8 cellular contexts compared by ENCODE assay signal in genomic region chr15:68277605-68278344, GRCh38. TPM values are rescaled to one million over a fixed set of nuclear protein-coding genes. Genes with fewer than 3 reads are reported as not detected.
DNase-seq lines count a peak whose midpoint lies in the region; ATAC-seq and TF ChIP-seq lines count a peak whose summit lies in the region.

FEM1B (plus strand) TSS chr15:68277745; CDS start chr15:68278418, 673 bp downstream.

- ATAC-seq in natural killer cell treated with Interleukin-12 subunit alpha and Interleukin-12 subunit beta and Interleukin-15 and Interleukin-18, amount 100 ng/mL, for 72 hours, result peak; percentile 91 to 93
- peak; percentile 85 for ATAC-seq in stimulated activated naive CD8-positive, alpha-beta T cell treated with anti-CD3 and anti-CD28 coated beads, Interleukin-15, Interleukin-2, amounts not matched to agents 100 U/mL and 50 U/mL, for 24 hours

- peak; percentile 75 for TF ChIP-seq POLR2A in Raji (IDR thresholded peaks at IDR 0.05; ENCODE audit: insufficient read depth, low read depth, low read length)

- H3K4me1 Mint-ChIP-seq in natural killer cell treated with Interleukin-12 subunit alpha and Interleukin-12 subunit beta and Interleukin-15 and Interleukin-18, amount 100 ng/mL, for 72 hours (ENCODE audit: low read depth in 2 of 2), result peaks cover 44 to 50% of the 10 kb centered on the region in 2 donors

- H3K4me3 ChIP-seq in H7 (ENCODE audit: insufficient read depth, low read depth, low read length), result peak within 1 kb of the TSS; percentile 95

- peak within 1 kb of the TSS; percentile 96 to 98 for H3K27ac Mint-ChIP-seq in natural killer cell treated with Interleukin-12 subunit alpha and Interleukin-12 subunit beta and Interleukin-15 and Interleukin-18, amount 100 ng/mL, for 72 hours

- H3K36me3 ChIP-seq in H7 (replicated peaks; ENCODE audit: control insufficient read depth, insufficient read depth, low read length), result no peaks in the 10 kb centered on the region

- H3K27me3 ChIP-seq in H7 (ENCODE audit: control insufficient read depth, insufficient read depth, low read length), result no peaks in the 10 kb centered on the region

- DNase-seq in ELF-1 (ENCODE audit: low read depth, low spot score) (peak; percentile 94), H7 (peak; percentile 92), M059J (ENCODE audit: low read depth) (peak; percentile 85), fibroblast of peridontal ligament (ENCODE audit: extremely low read depth) (peak; percentile 91)
- DNase-seq in activated T-helper 9 cell treated with anti-CD3 and anti-CD28 coated beads, Interleukin-2, amount 50 U/mL, for 16 hours (ENCODE audit: low read depth), result peak; percentile 81
- DNase-seq in natural killer cell treated with Interleukin-12 subunit alpha and Interleukin-12 subunit beta and Interleukin-15 and Interleukin-18, amount 100 ng/mL, for 72 hours (ENCODE audit: low spot score), result peak; percentile 91
- peak; percentile 88 for DNase-seq in stimulated activated naive CD8-positive, alpha-beta T cell treated with anti-CD3 and anti-CD28 coated beads, Interleukin-15, Interleukin-2, amounts not matched to agents 100 U/mL and 50 U/mL, for 24 hours

- H3K4me3 Mint-ChIP-seq in natural killer cell treated with Interleukin-12 subunit alpha and Interleukin-12 subunit beta and Interleukin-15 and Interleukin-18, amount 100 ng/mL, for 72 hours, result peak within 1 kb of the TSS; percentile 90

- H3K9me3 Mint-ChIP-seq in natural killer cell treated with Interleukin-12 subunit alpha and Interleukin-12 subunit beta and Interleukin-15 and Interleukin-18, amount 100 ng/mL, for 72 hours, result no peaks in the 10 kb centered on the region

- peaks cover 8% of the 10 kb centered on the region for H3K36me3 Mint-ChIP-seq in natural killer cell treated with Interleukin-12 subunit alpha and Interleukin-12 subunit beta and Interleukin-15 and Interleukin-18, amount 100 ng/mL, for 72 hours

- peaks cover 0 to 6% of the 10 kb centered on the region in 2 donors for H3K27me3 Mint-ChIP-seq in natural killer cell treated with Interleukin-12 subunit alpha and Interleukin-12 subunit beta and Interleukin-15 and Interleukin-18, amount 100 ng/mL, for 72 hours

RNA-seq across cellular contexts. Expression of gene FEM1B, which starts in this region (rescaled TPM):
- 78.4 and 91.7 TPM in 2 replicates for total RNA-seq in H7 (2014; rRNA removed; shearing (Covaris generic))
- 18.1 and 26.0 TPM in 2 replicates for total RNA-seq in M059J (2014; rRNA removed; shearing (Covaris generic))
- 10 to 100 TPM; 47.9 to 49.7 TPM for total RNA-seq in natural killer cell treated with Interleukin-12 subunit alpha and Interleukin-12 subunit beta and Interleukin-15 and Interleukin-18, amount 100 ng/mL, for 72 hours

Comparison
In these comparisons a context has a peak if more than half of its experiments do, and no peak if none do; other contexts are left out.
1. Peak in every context shown above with its lines: DNase-seq, ATAC-seq and H3K4me3 ChIP-seq.